ENCODE assay signal across 1 cellular context in the genomic region with DNA sequence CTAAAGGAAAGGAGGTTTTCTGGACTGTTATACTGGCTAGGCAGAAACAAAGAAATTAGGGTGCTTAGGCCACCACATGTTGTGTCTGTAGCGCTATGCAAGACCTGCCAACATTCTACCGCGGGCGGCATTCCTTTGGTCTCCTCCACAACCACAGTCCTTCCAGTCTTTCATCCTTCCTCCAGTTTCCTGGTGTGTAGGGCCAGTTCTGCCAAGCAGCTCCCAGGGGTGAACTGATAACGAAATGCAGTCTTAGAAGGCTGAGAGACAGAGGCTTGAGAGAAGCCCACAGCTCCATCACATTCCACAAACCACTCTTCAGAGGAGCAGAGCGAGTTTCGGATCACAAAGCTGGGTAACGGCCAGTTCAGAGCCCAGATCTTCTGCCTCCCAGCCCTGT.
TF ChIP-seq lines count a peak whose summit lies in the region.

No MANE protein-coding gene starts in this region.

TF ChIP-seq in K562, 482 proteins besides CTCF, POLR2A, EP300 and RAD21:
- no peak for TF ChIP-seq MTA1 (IDR thresholded peaks at IDR 0.05; ENCODE audit: borderline replicate concordance)
- TF ChIP-seq ZNF253 (CRISPR knock-in tag; conservative IDR thresholded peaks at IDR 0.05), result no peak
- no peak for TF ChIP-seq KLF13 (tag; IDR thresholded peaks at IDR 0.05; ENCODE audit: borderline replicate concordance, low read depth)
- TF ChIP-seq GTF2B (IDR thresholded peaks at IDR 0.05; ENCODE audit: extremely low read depth, insufficient read length), result no peak
- no peak for TF ChIP-seq BCL6 (CRISPR knock-in tag; IDR thresholded peaks at IDR 0.05)
- no peak for TF ChIP-seq EP400 (IDR thresholded peaks at IDR 0.05)
- TF ChIP-seq NFIC (IDR thresholded peaks at IDR 0.05), result no peak
- no peak for TF ChIP-seq SRSF9 (IDR thresholded peaks at IDR 0.05; ENCODE audit: borderline replicate concordance, low read depth, low read length)
- TF ChIP-seq MECOM (CRISPR knock-in tag; IDR thresholded peaks at IDR 0.05), result no peak
- no peak for TF ChIP-seq ZNF384 (IDR thresholded peaks at IDR 0.05; ENCODE audit: low read depth, low read length)
- TF ChIP-seq, protein P1, sequence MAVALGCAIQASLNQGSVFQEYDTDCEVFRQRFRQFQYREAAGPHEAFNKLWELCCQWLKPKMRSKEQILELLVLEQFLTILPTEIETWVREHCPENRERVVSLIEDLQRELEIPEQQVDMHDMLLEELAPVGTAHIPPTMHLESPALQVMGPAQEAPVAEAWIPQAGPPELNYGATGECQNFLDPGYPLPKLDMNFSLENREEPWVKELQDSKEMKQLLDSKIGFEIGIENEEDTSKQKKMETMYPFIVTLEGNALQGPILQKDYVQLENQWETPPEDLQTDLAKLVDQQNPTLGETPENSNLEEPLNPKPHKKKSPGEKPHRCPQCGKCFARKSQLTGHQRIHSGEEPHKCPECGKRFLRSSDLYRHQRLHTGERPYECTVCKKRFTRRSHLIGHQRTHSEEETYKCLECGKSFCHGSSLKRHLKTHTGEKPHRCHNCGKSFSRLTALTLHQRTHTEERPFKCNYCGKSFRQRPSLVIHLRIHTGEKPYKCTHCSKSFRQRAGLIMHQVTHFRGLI (CRISPR knock-in tag; IDR thresholded peaks at IDR 0.05), result no peak
- TF ChIP-seq ZNF217 (CRISPR knock-in tag; IDR thresholded peaks at IDR 0.05), result no peak
- TF ChIP-seq, protein P2, sequence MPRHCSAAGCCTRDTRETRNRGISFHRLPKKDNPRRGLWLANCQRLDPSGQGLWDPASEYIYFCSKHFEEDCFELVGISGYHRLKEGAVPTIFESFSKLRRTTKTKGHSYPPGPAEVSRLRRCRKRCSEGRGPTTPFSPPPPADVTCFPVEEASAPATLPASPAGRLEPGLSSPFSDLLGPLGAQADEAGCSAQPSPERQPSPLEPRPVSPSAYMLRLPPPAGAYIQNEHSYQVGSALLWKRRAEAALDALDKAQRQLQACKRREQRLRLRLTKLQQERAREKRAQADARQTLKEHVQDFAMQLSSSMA (CRISPR knock-in tag; IDR thresholded peaks at IDR 0.05), result no peak
- TF ChIP-seq TFAM (CRISPR knock-in tag; conservative IDR thresholded peaks at IDR 0.05), result no peak
TF ChIP-seq in K562: peak in this region for 0.
